18 cellular contexts compared by ENCODE assay signal in genomic region chr11:72066855-72067254, GRCh38. TPM values are rescaled to one million over a fixed set of nuclear protein-coding genes. Genes with fewer than 3 reads are reported as not detected.
DNase-seq lines count a peak whose midpoint lies in the region; ATAC-seq and TF ChIP-seq lines count a peak whose summit lies in the region.
"Had no signal": no experiment of that assay in that cellular context is flagged by ENCODE, and none has a peak within 500 bp of the region (broad histone marks: within the 10 kb centered on the region; RNA-seq: fewer than 3 reads in every experiment).

No MANE protein-coding gene starts in this region.

- no peak for DNase-seq in CD14-positive monocyte (ENCODE audit: low spot score)
- DNase-seq in NCI-H1930 (lab: John Stamatoyannopoulos, UW): no peak
- DNase-seq in Calu3: no peak
- DNase-seq: activated B cell treated with CpG ODN at 0.5 μM for 24 hours, activated gamma-delta T cell, AML-193, HCEC 1CT, NCI-H774, nucleus accumbens had no signal

- H3K27ac Mint-ChIP-seq in CD14-positive monocyte (peak overlapping the region in 4 of 7 donors; percentile 6 to 75 (median 23)), Calu3 (ENCODE audit: unreplicated experiment) (no peak overlapping the region)
- H3K27ac Mint-ChIP-seq: activated B cell treated with CpG ODN at 0.5 μM for 24 hours; IgD-negative memory B cell; memory B cell; stimulated activated memory B cell treated with anti-CD40 and anti-IgM and Interleukin-4, amounts not matched to agents 10 μg/mL and 1 μg/mL and 100 μg/mL, for 72 hours had no signal

- BruUV-seq in Calu3 (replicated peaks; lab: Mats Ljungman, UMichigan): no TSS peak

- TF ChIP-seq CTCF in CD14-positive monocyte (IDR thresholded peaks at IDR 0.05) (no peak), Calu3 (IDR thresholded peaks at IDR 0.05; ENCODE audit: unreplicated experiment) (no peak)

- H3K27me3 Mint-ChIP-seq in CD14-positive monocyte (ENCODE audit: low read depth in 3 of 3): no peaks in the 10 kb centered on the region
- no peaks in the 10 kb centered on the region for H3K27me3 Mint-ChIP-seq in Calu3 (ENCODE audit: unreplicated experiment)
- H3K27me3 Mint-ChIP-seq: activated B cell treated with CpG ODN at 0.5 μM for 24 hours; IgD-negative memory B cell; memory B cell; stimulated activated memory B cell treated with anti-CD40 and anti-IgM and Interleukin-4, amounts not matched to agents 10 μg/mL and 1 μg/mL and 100 μg/mL, for 72 hours had no signal

- ATAC-seq in GM21528 (IDR thresholded peaks at IDR 0.05; ENCODE audit: low FRiP score, unreplicated experiment): no peak
- no peak for ATAC-seq in GM21526 (IDR thresholded peaks at IDR 0.05; ENCODE audit: low FRiP score, unreplicated experiment)
- ATAC-seq: stimulated activated memory B cell treated with anti-CD40 and anti-IgM and Interleukin-4, amounts not matched to agents 10 μg/mL and 1 μg/mL and 100 μg/mL, for 72 hours had no signal

- no peaks in the 10 kb centered on the region for H3K27me3 ChIP-seq in layer of hippocampus (ENCODE audit: control insufficient read depth, insufficient read depth, low read length)

- intact Hi-C loops in CD14-positive monocyte (cut with micrococcal nuclease): loop anchor here in 1 of 2 donors (5.0 kb wide), 1 partner anchor 35 kb away; no protein-coding TSS in a partner anchor
- intact Hi-C loops in Calu3 (cut with micrococcal nuclease; ENCODE audit: unreplicated experiment): no loop called here

- peak overlapping the region; percentile 10 for H3K27ac ChIP-seq in angular gyrus (ENCODE audit: low read depth, low read length)
- peak overlapping the region; percentile 52 for H3K27ac ChIP-seq in layer of hippocampus (ENCODE audit: low read depth, low read length)
- peak overlapping the region in 15 of 21 experiments; percentile 12 to 87 (median 43) for H3K27ac ChIP-seq in skin epidermis

- H3K9me3 Mint-ChIP-seq in CD14-positive monocyte (no peaks in the 10 kb centered on the region), Calu3 (ENCODE audit: low read depth, unreplicated experiment) (no peaks in the 10 kb centered on the region)
- H3K9me3 Mint-ChIP-seq: activated B cell treated with CpG ODN at 0.5 μM for 24 hours; IgD-negative memory B cell; memory B cell; stimulated activated memory B cell treated with anti-CD40 and anti-IgM and Interleukin-4, amounts not matched to agents 10 μg/mL and 1 μg/mL and 100 μg/mL, for 72 hours had no signal

- no peak overlapping the region for H3K4me3 ChIP-seq in skin epidermis

- H3K36me3 Mint-ChIP-seq in CD14-positive monocyte (peaks cover 17 to 38% of the 10 kb centered on the region in 2 donors), Calu3 (ENCODE audit: insufficient read depth, unreplicated experiment) (peaks cover 22% of the 10 kb centered on the region)

- H3K4me1 Mint-ChIP-seq in CD14-positive monocyte: peaks cover 53% of the 10 kb centered on the region
- H3K4me1 Mint-ChIP-seq in Calu3 (ENCODE audit: low read depth, unreplicated experiment): peaks cover 36% of the 10 kb centered on the region

- CTCF ChIA-PET in Calu3 (lab: Charles Lee): interaction anchor here (0.6 to 0.7 kb wide), 2 partner anchors 32 to 1844 kb away, joined by 3 to 5 read pairs; no protein-coding TSS in a partner anchor

- H3K4me3 Mint-ChIP-seq in CD14-positive monocyte (no peak overlapping the region), Calu3 (ENCODE audit: low read depth, unreplicated experiment) (no peak overlapping the region)
- H3K4me3 Mint-ChIP-seq: activated B cell treated with CpG ODN at 0.5 μM for 24 hours; IgD-negative memory B cell; memory B cell; stimulated activated memory B cell treated with anti-CD40 and anti-IgM and Interleukin-4, amounts not matched to agents 10 μg/mL and 1 μg/mL and 100 μg/mL, for 72 hours had no signal

RNA-seq across cellular contexts. Expression of gene NUMA1, which starts 13.5 kb away (rescaled TPM):
- 10 to 100 TPM in 1 of 2 donors, 1 to 10 TPM in 1; 4.1 to 12.4 TPM for polyA plus RNA-seq in CD14-positive monocyte
- 140 and 146 TPM in 2 replicates for total RNA-seq in Calu3 (2022)

RNA-seq across cellular contexts. Expression of gene LRRC51, which starts 13.8 kb away (rescaled TPM):
- polyA plus RNA-seq in CD14-positive monocyte: 1 to 10 TPM; 1.6 to 1.9 TPM
- 8.5 and 11.0 TPM in 2 replicates for total RNA-seq in Calu3 (2022)

RNA-seq across cellular contexts. Expression of gene LAMTOR1, which starts 36.2 kb away (rescaled TPM):
- polyA plus RNA-seq in CD14-positive monocyte: 100 to 1,000 TPM; 256 to 292 TPM
- total RNA-seq in Calu3 (2022): 67.1 and 73.5 TPM in 2 replicates

RNA-seq across cellular contexts. Expression of gene TOMT, which starts 38.9 kb away (rescaled TPM):
- not detected for polyA plus RNA-seq in CD14-positive monocyte
- total RNA-seq in Calu3 (2022): not detected in 2 replicates
- total RNA-seq: activated B cell treated with CpG ODN at 0.5 μM for 24 hours; T-helper 1 cell treated with Interleukin-12 subunit alpha and Interleukin-12 subunit beta and Interleukin-4 antibody, amounts not matched to agents 30 ng/mL and 1 ng/mL, for 36 hours had no signal
- polyA plus RNA-seq: IgD-negative memory B cell had no signal

RNA-seq across cellular contexts. Expression of gene ANAPC15, which starts 45.6 kb away (rescaled TPM):
- 100 to 1,000 TPM in 1 of 2 donors, 10 to 100 TPM in 1; 94.8 to 112 TPM for polyA plus RNA-seq in CD14-positive monocyte
- total RNA-seq in Calu3 (2022): 25.8 and 29.4 TPM in 2 replicates
